In the genomic region with DNA sequence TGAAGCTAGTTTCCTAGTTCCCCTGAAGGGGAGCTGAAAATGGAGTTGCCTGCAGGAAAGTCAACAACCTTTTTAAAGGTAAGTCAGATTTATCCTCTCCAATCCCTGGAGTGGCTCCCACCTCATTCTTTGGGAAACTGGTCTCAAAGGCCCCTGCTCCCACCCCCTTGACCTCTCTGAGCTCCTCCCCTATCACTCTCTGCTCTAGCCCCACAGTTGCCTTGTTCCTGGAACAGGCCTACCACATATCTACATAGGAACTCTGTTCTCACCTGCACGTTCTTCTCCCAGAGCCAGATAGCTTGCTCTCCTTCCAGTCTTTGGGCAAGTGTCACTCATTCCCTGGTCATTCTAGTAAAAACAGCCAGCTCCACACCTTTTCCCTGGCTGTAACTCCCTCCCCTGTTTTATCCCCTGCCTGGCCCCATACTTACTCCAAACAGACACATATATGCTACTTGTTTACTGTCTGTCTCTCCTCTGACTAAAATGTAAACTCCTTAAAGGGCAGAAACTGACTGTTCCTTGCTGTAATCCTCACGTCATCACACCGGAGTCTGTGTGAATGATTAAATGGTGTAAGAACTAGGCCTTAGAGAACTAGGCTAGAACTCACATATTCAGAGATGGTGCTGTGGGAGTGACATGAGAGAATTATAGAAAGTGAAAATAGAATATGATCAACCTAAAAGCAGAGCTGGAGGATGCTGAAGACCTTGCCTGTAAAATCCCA, we compare ENCODE assay signal across 12 cellular contexts. TPM values are rescaled to one million over a fixed set of nuclear protein-coding genes. Genes with fewer than 3 reads are reported as not detected.
DNase-seq lines count a peak whose midpoint lies in the region; ATAC-seq and TF ChIP-seq lines count a peak whose summit lies in the region.
"Had no signal": no experiment of that assay in that cellular context is flagged by ENCODE, and none has a peak within 500 bp of the region (broad histone marks: within the 10 kb centered on the region; RNA-seq: fewer than 3 reads in every experiment).

No MANE protein-coding gene starts in this region.

- no peaks in the 10 kb centered on the region for H3K27me3 Mint-ChIP-seq in CD4-positive, CD25-positive, alpha-beta regulatory T cell
- no peaks in the 10 kb centered on the region for H3K27me3 Mint-ChIP-seq in activated T-helper 2 cell treated with anti-CD3 and anti-CD28 coated beads, Interferon-gamma antibody, Interleukin-2, Interleukin-4, amounts not matched to agents 10 μg/mL and 5 μg/mL and 100 μg/mL, durations not matched to agents 14 hours and 24 hours and 36 hours (ENCODE audit: low read depth)
- H3K27me3 Mint-ChIP-seq in mesothelial cell of epicardium (ENCODE audit: low read depth): no peaks in the 10 kb centered on the region

- H3K4me1 Mint-ChIP-seq in CD4-positive, CD25-positive, alpha-beta regulatory T cell: peaks cover 29 to 58% (median 49%) of the 10 kb centered on the region in 4 donors
- peaks cover 23% of the 10 kb centered on the region for H3K4me1 Mint-ChIP-seq in activated T-helper 2 cell treated with anti-CD3 and anti-CD28 coated beads, Interferon-gamma antibody, Interleukin-2, Interleukin-4, amounts not matched to agents 10 μg/mL and 5 μg/mL and 100 μg/mL, durations not matched to agents 14 hours and 24 hours and 36 hours (ENCODE audit: low read depth)
- H3K4me1 Mint-ChIP-seq in mesothelial cell of epicardium: peaks cover 13% of the 10 kb centered on the region

- H3K36me3 ChIP-seq in CD4-positive, CD25-positive, alpha-beta regulatory T cell (ENCODE audit: control insufficient read depth, insufficient read depth, low read length): peaks cover 28% of the 10 kb centered on the region

- H3K9me3 Mint-ChIP-seq in CD4-positive, CD25-positive, alpha-beta regulatory T cell: no peaks in the 10 kb centered on the region
- no peaks in the 10 kb centered on the region for H3K9me3 Mint-ChIP-seq in activated T-helper 2 cell treated with anti-CD3 and anti-CD28 coated beads, Interferon-gamma antibody, Interleukin-2, Interleukin-4, amounts not matched to agents 10 μg/mL and 5 μg/mL and 100 μg/mL, durations not matched to agents 14 hours and 24 hours and 36 hours
- H3K9me3 Mint-ChIP-seq in mesothelial cell of epicardium: no peaks in the 10 kb centered on the region

- H3K27me3 ChIP-seq in CD4-positive, CD25-positive, alpha-beta regulatory T cell (ENCODE audit: control insufficient read depth, insufficient read depth, low read length): no peaks in the 10 kb centered on the region
- H3K27me3 ChIP-seq: BLaER1 treated with 17β-estradiol and CSF1 and Interleukin-3, amounts not matched to agents 10 nM and 100 nM; SJCRH30 had no signal

- H3K9me3 ChIP-seq in CD4-positive, CD25-positive, alpha-beta regulatory T cell (ENCODE audit: control insufficient read depth in 2 of 2, low read length in 2 of 2): no peaks in the 10 kb centered on the region
- H3K9me3 ChIP-seq: BLaER1 treated with 17β-estradiol and CSF1 and Interleukin-3, amounts not matched to agents 10 nM and 100 nM; SJCRH30 had no signal

- peak overlapping the region; percentile 62 for H3K4me3 ChIP-seq in CD4-positive, CD25-positive, alpha-beta regulatory T cell (ENCODE audit: low read depth, low read length)
- H3K4me3 ChIP-seq in coronary artery: no peak overlapping the region
- H3K4me3 ChIP-seq: BLaER1 treated with 17β-estradiol and CSF1 and Interleukin-3, amounts not matched to agents 10 nM and 100 nM; SJCRH30 had no signal

- peak in 2 of 3 donors; percentile 20 to 55 for DNase-seq in CD4-positive, CD25-positive, alpha-beta regulatory T cell
- DNase-seq in GM19238 (ENCODE audit: insufficient read length, low spot score) (peak; percentile 16), mesothelial cell of epicardium (ENCODE audit: low spot score in 2 of 2, unreplicated experiment in 2 of 2) (no peak), coronary artery (ENCODE audit: low spot score) (no peak), NCI-H187 treated with DMSO at 0.1 percent for 48 hours (lab: John Stamatoyannopoulos, UW) (no peak)
- no peak for DNase-seq in activated T-helper 2 cell treated with anti-CD3 and anti-CD28 coated beads, Interferon-gamma antibody, Interleukin-2, Interleukin-4, amounts not matched to agents 10 μg/mL and 5 μg/mL and 100 μg/mL, durations not matched to agents 14 hours and 24 hours and 36 hours (ENCODE audit: low spot score)
- DNase-seq: NCI-H187, SJCRH30 had no signal

- H3K27ac ChIP-seq in CD4-positive, CD25-positive, alpha-beta regulatory T cell (ENCODE audit: insufficient read depth, low read length, poor library complexity, severe bottlenecking): peak overlapping the region; percentile 60
- no peak overlapping the region for H3K27ac ChIP-seq in coronary artery
- H3K27ac ChIP-seq: BLaER1 treated with 17β-estradiol and CSF1 and Interleukin-3, amounts not matched to agents 10 nM and 100 nM; epithelial cell of prostate; SJCRH30 had no signal

- H3K36me3 Mint-ChIP-seq in CD4-positive, CD25-positive, alpha-beta regulatory T cell: peaks cover 29% of the 10 kb centered on the region
- peaks cover 27% of the 10 kb centered on the region for H3K36me3 Mint-ChIP-seq in activated T-helper 2 cell treated with anti-CD3 and anti-CD28 coated beads, Interferon-gamma antibody, Interleukin-2, Interleukin-4, amounts not matched to agents 10 μg/mL and 5 μg/mL and 100 μg/mL, durations not matched to agents 14 hours and 24 hours and 36 hours (ENCODE audit: low read depth)
- peaks cover 15% of the 10 kb centered on the region for H3K36me3 Mint-ChIP-seq in mesothelial cell of epicardium

- intact Hi-C loops in activated T-helper 2 cell treated with anti-CD3 and anti-CD28 coated beads, Interferon-gamma antibody, Interleukin-2, Interleukin-4, amounts not matched to agents 10 μg/mL and 5 μg/mL and 100 μg/mL, durations not matched to agents 14 hours and 24 hours and 36 hours (cut with micrococcal nuclease): loop anchor here (2.0 to 5.0 kb wide), 2 partner anchors 14 to 50 kb away; no protein-coding TSS in a partner anchor

- TF ChIP-seq CTCF in mesothelial cell of epicardium (IDR thresholded peaks at IDR 0.05; ENCODE audit: unreplicated experiment) (no peak), coronary artery (IDR thresholded peaks at IDR 0.05) (no peak)

- peak; percentile 51 to 55 for ATAC-seq in CD4-positive, CD25-positive, alpha-beta regulatory T cell (ENCODE audit: low read depth in 2 of 2)
- ATAC-seq in HG03045 (IDR thresholded peaks at IDR 0.05; ENCODE audit: unreplicated experiment) (no peak), HG02970 (IDR thresholded peaks at IDR 0.05; ENCODE audit: low FRiP score, unreplicated experiment) (no peak)

- H3K4me1 ChIP-seq in CD4-positive, CD25-positive, alpha-beta regulatory T cell (ENCODE audit: control insufficient read depth, insufficient read depth, low read length, poor library complexity, severe bottlenecking): peaks cover 38% of the 10 kb centered on the region
- H3K4me1 ChIP-seq: SJCRH30 had no signal

- peak overlapping the region; percentile 44 to 90 (median 88) for H3K27ac Mint-ChIP-seq in CD4-positive, CD25-positive, alpha-beta regulatory T cell
- H3K27ac Mint-ChIP-seq in activated T-helper 2 cell treated with anti-CD3 and anti-CD28 coated beads, Interferon-gamma antibody, Interleukin-2, Interleukin-4, amounts not matched to agents 10 μg/mL and 5 μg/mL and 100 μg/mL, durations not matched to agents 14 hours and 24 hours and 36 hours: peak overlapping the region; percentile 89
- H3K27ac Mint-ChIP-seq in mesothelial cell of epicardium: peak overlapping the region; percentile 40

- peak overlapping the region; percentile 30 to 71 (median 51) for H3K4me3 Mint-ChIP-seq in CD4-positive, CD25-positive, alpha-beta regulatory T cell
- H3K4me3 Mint-ChIP-seq in activated T-helper 2 cell treated with anti-CD3 and anti-CD28 coated beads, Interferon-gamma antibody, Interleukin-2, Interleukin-4, amounts not matched to agents 10 μg/mL and 5 μg/mL and 100 μg/mL, durations not matched to agents 14 hours and 24 hours and 36 hours (ENCODE audit: low read depth): no peak overlapping the region
- H3K4me3 Mint-ChIP-seq in mesothelial cell of epicardium: no peak overlapping the region

RNA-seq across cellular contexts. Expression of a gene that starts 53.3 kb away (rescaled TPM):
- 101 TPM for total RNA-seq in CD4-positive, CD25-positive, alpha-beta regulatory T cell
- 1 to 10 TPM; 1.4 to 2.1 (median 1.9) TPM for polyA plus RNA-seq in CD4-positive, CD25-positive, alpha-beta regulatory T cell
- 70.5 and 74.3 TPM in 2 replicates for total RNA-seq in activated T-helper 2 cell treated with anti-CD3 and anti-CD28 coated beads, Interferon-gamma antibody, Interleukin-2, Interleukin-4, amounts not matched to agents 10 μg/mL and 5 μg/mL and 100 μg/mL, durations not matched to agents 14 hours and 24 hours and 36 hours
- 77.4 to 82.2 TPM (median 80.7 TPM) in 3 replicates for total RNA-seq in mesothelial cell of epicardium

Comparison
In these comparisons a context has a peak if more than half of its experiments do, and no peak if none do; other contexts are left out.
1. ATAC-seq: peak in CD4-positive, CD25-positive, alpha-beta regulatory T cell (2 of 2); none in HG03045 (single experiment) and HG02970 (single experiment).
2. DNase-seq: peak in CD4-positive, CD25-positive, alpha-beta regulatory T cell (2 of 3) and GM19238 (single experiment); none in activated T-helper 2 cell treated with anti-CD3 and anti-CD28 coated beads, Interferon-gamma antibody, Interleukin-2, Interleukin-4, amounts not matched to agents 10 μg/mL and 5 μg/mL and 100 μg/mL, durations not matched to agents 14 hours and 24 hours and 36 hours (single experiment), mesothelial cell of epicardium (0 of 2), coronary artery (single experiment) and NCI-H187 treated with DMSO at 0.1 percent for 48 hours (single experiment).
3. H3K4me3 Mint-ChIP-seq: peak in CD4-positive, CD25-positive, alpha-beta regulatory T cell (4 of 4); none in activated T-helper 2 cell treated with anti-CD3 and anti-CD28 coated beads, Interferon-gamma antibody, Interleukin-2, Interleukin-4, amounts not matched to agents 10 μg/mL and 5 μg/mL and 100 μg/mL, durations not matched to agents 14 hours and 24 hours and 36 hours (single experiment) and mesothelial cell of epicardium (single experiment).
4. Peak in every context shown above with its lines, with median percentiles within 50 percentile points of each other: H3K27ac Mint-ChIP-seq.